11 cellular contexts compared by ENCODE assay signal in the genomic region with DNA sequence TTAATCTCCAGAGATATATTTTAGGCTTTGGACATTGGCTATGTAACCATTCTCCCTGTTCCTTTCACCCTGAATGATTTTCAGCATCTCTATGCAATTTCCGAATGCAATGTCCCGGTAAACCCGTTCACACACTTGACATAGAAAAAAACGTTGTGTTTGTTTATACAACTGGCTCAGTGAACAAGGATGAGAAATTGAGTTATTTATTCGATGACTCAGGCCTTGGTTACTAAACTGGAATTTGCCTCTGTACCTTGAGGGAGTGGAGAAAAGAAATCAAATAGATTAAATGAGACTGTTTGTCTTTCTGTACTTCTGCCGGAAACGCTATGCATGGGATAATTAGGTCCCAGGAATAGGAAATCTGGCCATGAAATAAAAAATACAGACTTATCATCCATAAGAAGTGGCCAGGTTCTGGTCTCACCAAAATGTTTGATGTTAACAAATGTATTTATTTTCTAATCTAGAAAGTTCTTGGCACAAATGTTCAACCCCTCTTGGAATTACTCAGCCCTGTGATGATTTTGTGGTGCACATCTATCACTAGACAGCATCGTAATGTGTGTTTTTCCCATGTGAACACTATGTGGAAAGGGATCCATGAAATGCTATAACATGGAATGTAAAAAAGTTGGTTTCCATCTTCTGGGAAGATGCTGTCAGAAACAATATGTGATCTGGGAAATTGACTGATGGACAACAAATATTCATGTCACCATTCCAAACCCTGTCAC.
DNase-seq lines count a peak whose midpoint lies in the region; ATAC-seq, FAIRE-seq and TF ChIP-seq lines count a peak whose summit lies in the region.
"Had no signal": no experiment of that assay in that cellular context is flagged by ENCODE, and none has a peak within 500 bp of the region (broad histone marks: within the 10 kb centered on the region; RNA-seq: fewer than 3 reads in every experiment).

No MANE protein-coding gene starts in this region.

- intact Hi-C loops in adrenal gland (cut with DNase I), result no loop called here

- ATAC-seq in HG02884 (IDR thresholded peaks at IDR 0.05; ENCODE audit: unreplicated experiment), result no peak

- H3K4me3 ChIP-seq in adrenal gland, result no peak overlapping the region
- H3K4me3 ChIP-seq: Peyer's patch, suprapubic skin had no signal

- WGBS in adrenal gland, 4 donors, result 40 to 47% (median 45%) methylated on average over 8 of the region's 8 CpGs

- DNase-seq in AG08395 (ENCODE audit: low spot score) (peak; percentile 24), H54 (ENCODE audit: insufficient read length, low spot score) (peak; percentile 27), amniotic epithelial cell (ENCODE audit: low read depth) (peak; percentile 93), hepatic stellate cell (ENCODE audit: low spot score) (peak; percentile 38), adrenal gland (no peak), GM19239 (ENCODE audit: insufficient read length, low spot score) (no peak)
- no peak for DNase-seq in activated CD4-positive, alpha-beta T cell treated with anti-CD3 and anti-CD28 coated beads for 4 hours
- DNase-seq: Peyer's patch had no signal

- TF ChIP-seq POLR2A in H54 (IDR thresholded peaks at IDR 0.05; ENCODE audit: low read depth, low read length) (no peak), adrenal gland (IDR thresholded peaks at IDR 0.05) (no peak)

- peak; percentile 66 for FAIRE-seq in H54 (lab: Jason Lieb, UNC)
- no peak for FAIRE-seq in GM19239 (lab: Jason Lieb, UNC)
- FAIRE-seq: D721Med had no signal

- no peaks in the 10 kb centered on the region for H3K36me3 ChIP-seq in adrenal gland (replicated peaks in 1 of 2)
- H3K36me3 ChIP-seq: Peyer's patch, suprapubic skin had no signal

- H3K4me1 ChIP-seq in adrenal gland (replicated peaks in 1 of 2), result no peaks in the 10 kb centered on the region
- H3K4me1 ChIP-seq: Peyer's patch, suprapubic skin had no signal

- H3K27me3 ChIP-seq in adrenal gland, result no peaks in the 10 kb centered on the region
- H3K27me3 ChIP-seq: Peyer's patch, suprapubic skin had no signal

- H3K9me3 ChIP-seq in adrenal gland (replicated peaks in 1 of 3), result no peaks in the 10 kb centered on the region
- H3K9me3 ChIP-seq: Peyer's patch, suprapubic skin had no signal

- H3K27ac ChIP-seq in adrenal gland, result no peak overlapping the region
- H3K27ac ChIP-seq: Peyer's patch, suprapubic skin had no signal

- no peak for TF ChIP-seq CTCF in adrenal gland (IDR thresholded peaks at IDR 0.05)

Comparison
In these comparisons a context has a peak if more than half of its experiments do, and no peak if none do; other contexts are left out.
1. DNase-seq: peak in AG08395 (single experiment), H54 (single experiment), amniotic epithelial cell (single experiment) and hepatic stellate cell (single experiment); none in activated CD4-positive, alpha-beta T cell treated with anti-CD3 and anti-CD28 coated beads for 4 hours (0 of 2), adrenal gland (0 of 7) and GM19239 (single experiment).